In genomic region chr2:238584617-238585016, GRCh38 we compare ENCODE assay signal across 20 cellular contexts.
DNase-seq lines count a peak whose midpoint lies in the region; ATAC-seq and TF ChIP-seq lines count a peak whose summit lies in the region.
"Had no signal": no experiment of that assay in that cellular context is flagged by ENCODE, and none has a peak within 500 bp of the region (broad histone marks: within the 10 kb centered on the region; RNA-seq: fewer than 3 reads in every experiment).

No MANE protein-coding gene starts in this region.

- TF ChIP-seq POLR2A in vagina (IDR thresholded peaks at IDR 0.05) = no peak

- intact Hi-C loops in left cardiac atrium (cut with DNase I) (no loop called here), vagina (cut with DNase I) (no loop called here), posterior vena cava (cut with DNase I) (no loop called here), ascending aorta (cut with DNase I) (no loop called here)

- H3K4me3 ChIP-seq in right atrium auricular region (no peak overlapping the region), vagina (no peak overlapping the region), ascending aorta (no peak overlapping the region)
- H3K4me3 ChIP-seq: A549, GM23248 had no signal

- H3K4me1 ChIP-seq in right atrium auricular region = no peaks in the 10 kb centered on the region
- H3K4me1 ChIP-seq in vagina = no peaks in the 10 kb centered on the region
- no peaks in the 10 kb centered on the region for H3K4me1 ChIP-seq in ascending aorta
- H3K4me1 ChIP-seq: A549, BE2C had no signal

- H3K27ac ChIP-seq in right atrium auricular region = no peak overlapping the region
- no peak overlapping the region for H3K27ac ChIP-seq in vagina
- no peak overlapping the region for H3K27ac ChIP-seq in ascending aorta
- H3K27ac ChIP-seq: A549, GM23248 had no signal

- H3K9me3 ChIP-seq in right atrium auricular region (peaks cover 0 to 15% of the 10 kb centered on the region in 2 donors), vagina (no peaks in the 10 kb centered on the region), ascending aorta (no peaks in the 10 kb centered on the region)
- H3K9me3 ChIP-seq: A549, BE2C had no signal

- no peaks in the 10 kb centered on the region for H3K27me3 ChIP-seq in right atrium auricular region
- H3K27me3 ChIP-seq in vagina = no peaks in the 10 kb centered on the region
- H3K27me3 ChIP-seq in ascending aorta = no peaks in the 10 kb centered on the region
- H3K27me3 ChIP-seq: BE2C had no signal

- ATAC-seq in left cardiac atrium = no peak
- ATAC-seq: A549 had no signal

- peak; percentile 21 for DNase-seq in right atrium auricular region (ENCODE audit: low spot score)
- no peak for DNase-seq in left cardiac atrium
- peak; percentile 32 for DNase-seq in islet precursor cell
- DNase-seq in vagina (ENCODE audit: extremely low spot score in 2 of 2) = peak; percentile 16 to 55
- DNase-seq in posterior vena cava (ENCODE audit: low spot score) = no peak
- DNase-seq in ascending aorta (ENCODE audit: low spot score in 2 of 2) = no peak
- DNase-seq: 8988T; ACHN; AML-193; BE2C; C1 segment of cervical spinal cord; Calu3; CD4-positive, alpha-beta memory T cell; COR-L47; DMS153; DND-41; GM23248; H7; HCEC 1CT had no signal

- no peak for TF ChIP-seq CTCF in right atrium auricular region (IDR thresholded peaks at IDR 0.05)
- no peak for TF ChIP-seq CTCF in vagina (IDR thresholded peaks at IDR 0.05)
- TF ChIP-seq CTCF in ascending aorta (IDR thresholded peaks at IDR 0.05) = no peak

- H3K36me3 ChIP-seq in right atrium auricular region (no peaks in the 10 kb centered on the region), vagina (no peaks in the 10 kb centered on the region), ascending aorta (no peaks in the 10 kb centered on the region)
- H3K36me3 ChIP-seq: BE2C had no signal

Comparison
In these comparisons a context has a peak if more than half of its experiments do, and no peak if none do; other contexts are left out.
1. DNase-seq: peak in right atrium auricular region (single experiment), islet precursor cell (single experiment) and vagina (2 of 2); none in left cardiac atrium (single experiment), posterior vena cava (single experiment) and ascending aorta (0 of 2).